ENCODE assay signal across 8 cellular contexts in the genomic region with DNA sequence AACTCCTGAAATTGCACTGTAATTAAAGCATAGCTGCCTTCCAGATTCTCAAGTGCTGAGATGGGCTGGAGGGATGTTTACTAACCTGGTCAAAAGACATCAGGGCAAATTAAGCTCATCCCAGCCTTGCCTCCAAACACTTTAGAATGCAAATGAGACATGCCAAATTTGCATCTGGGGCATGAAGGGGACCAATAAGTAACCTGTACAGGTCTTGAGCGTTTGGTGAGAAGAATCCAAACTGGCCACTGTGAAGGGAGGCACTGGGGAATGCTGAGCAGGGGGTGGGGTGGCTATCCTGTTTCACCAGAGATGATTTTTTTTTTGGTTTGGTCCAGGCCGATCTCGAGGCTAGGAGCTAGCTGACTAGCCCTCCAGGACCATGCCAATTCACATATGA. TPM values are rescaled to one million over a fixed set of nuclear protein-coding genes. Genes with fewer than 3 reads are reported as not detected.
DNase-seq lines count a peak whose midpoint lies in the region; ATAC-seq and TF ChIP-seq lines count a peak whose summit lies in the region.

No MANE protein-coding gene starts in this region.

- TF ChIP-seq CTCF in progenitor cell of endocrine pancreas (IDR thresholded peaks at IDR 0.05; ENCODE audit: unreplicated experiment), result no peak

- peak overlapping the region; percentile 70 for H3K4me3 ChIP-seq in CD4-positive, CD25-positive, alpha-beta regulatory T cell (ENCODE audit: low read depth, low read length)

- H3K36me3 ChIP-seq in CD4-positive, CD25-positive, alpha-beta regulatory T cell (ENCODE audit: control insufficient read depth, insufficient read depth, low read length), result no peaks in the 10 kb centered on the region

- DNase-seq in CD4-positive, CD25-positive, alpha-beta regulatory T cell, result no peak
- DNase-seq in activated T-helper 1 cell treated with anti-CD3 and anti-CD28 coated beads, Interleukin-12 subunit alpha, Interleukin-12 subunit beta, Interleukin-2, Interleukin-4 antibody, amounts not matched to agents 30 ng/mL and 10 ng/mL and 1 ng/mL, durations not matched to agents 14 hours and 24 hours and 36 hours (ENCODE audit: low spot score), result no peak
- DNase-seq in progenitor cell of endocrine pancreas (ENCODE audit: low spot score, unreplicated experiment) (no peak), DMS114 treated with DMSO at 0.1 percent for 48 hours (lab: John Stamatoyannopoulos, UW; ENCODE audit: unreplicated experiment) (no peak), CD1c-positive myeloid dendritic cell (ENCODE audit: extremely low spot score) (no peak), COLO829 (ENCODE audit: low spot score) (no peak)

- no peak for ATAC-seq in CD4-positive, CD25-positive, alpha-beta regulatory T cell (ENCODE audit: low read depth in 2 of 2)
- ATAC-seq in GM19035 (IDR thresholded peaks at IDR 0.05; ENCODE audit: unreplicated experiment), result peak; percentile 38
- ATAC-seq in HG03139 (IDR thresholded peaks at IDR 0.05; ENCODE audit: unreplicated experiment), result peak; percentile 33

- peaks cover 0 to 33% (median 23%) of the 10 kb centered on the region in 4 donors for H3K4me1 Mint-ChIP-seq in CD4-positive, CD25-positive, alpha-beta regulatory T cell
- peaks cover 35% of the 10 kb centered on the region for H3K4me1 Mint-ChIP-seq in activated T-helper 1 cell treated with anti-CD3 and anti-CD28 coated beads, Interleukin-12 subunit alpha, Interleukin-12 subunit beta, Interleukin-2, Interleukin-4 antibody, amounts not matched to agents 30 ng/mL and 10 ng/mL and 1 ng/mL, durations not matched to agents 14 hours and 24 hours and 36 hours (ENCODE audit: low read depth)
- peaks cover 35% of the 10 kb centered on the region for H3K4me1 Mint-ChIP-seq in progenitor cell of endocrine pancreas (ENCODE audit: low read depth)

- H3K4me3 Mint-ChIP-seq in CD4-positive, CD25-positive, alpha-beta regulatory T cell, result peak overlapping the region; percentile 68 to 86 (median 76)
- H3K4me3 Mint-ChIP-seq in activated T-helper 1 cell treated with anti-CD3 and anti-CD28 coated beads, Interleukin-12 subunit alpha, Interleukin-12 subunit beta, Interleukin-2, Interleukin-4 antibody, amounts not matched to agents 30 ng/mL and 10 ng/mL and 1 ng/mL, durations not matched to agents 14 hours and 24 hours and 36 hours, result peak overlapping the region; percentile 3
- H3K4me3 Mint-ChIP-seq in progenitor cell of endocrine pancreas (ENCODE audit: low read depth), result no peak overlapping the region

- peaks cover 24% of the 10 kb centered on the region for H3K4me1 ChIP-seq in CD4-positive, CD25-positive, alpha-beta regulatory T cell (ENCODE audit: control insufficient read depth, insufficient read depth, low read length, poor library complexity, severe bottlenecking)

- no peaks in the 10 kb centered on the region for H3K27me3 Mint-ChIP-seq in CD4-positive, CD25-positive, alpha-beta regulatory T cell
- H3K27me3 Mint-ChIP-seq in activated T-helper 1 cell treated with anti-CD3 and anti-CD28 coated beads, Interleukin-12 subunit alpha, Interleukin-12 subunit beta, Interleukin-2, Interleukin-4 antibody, amounts not matched to agents 30 ng/mL and 10 ng/mL and 1 ng/mL, durations not matched to agents 14 hours and 24 hours and 36 hours (ENCODE audit: insufficient read depth), result peaks cover 16% of the 10 kb centered on the region
- no peaks in the 10 kb centered on the region for H3K27me3 Mint-ChIP-seq in progenitor cell of endocrine pancreas

- no peaks in the 10 kb centered on the region for H3K9me3 Mint-ChIP-seq in CD4-positive, CD25-positive, alpha-beta regulatory T cell
- no peaks in the 10 kb centered on the region for H3K9me3 Mint-ChIP-seq in activated T-helper 1 cell treated with anti-CD3 and anti-CD28 coated beads, Interleukin-12 subunit alpha, Interleukin-12 subunit beta, Interleukin-2, Interleukin-4 antibody, amounts not matched to agents 30 ng/mL and 10 ng/mL and 1 ng/mL, durations not matched to agents 14 hours and 24 hours and 36 hours
- no peaks in the 10 kb centered on the region for H3K9me3 Mint-ChIP-seq in progenitor cell of endocrine pancreas (ENCODE audit: low read depth)

- H3K27ac ChIP-seq in CD4-positive, CD25-positive, alpha-beta regulatory T cell (ENCODE audit: insufficient read depth, low read length, poor library complexity, severe bottlenecking), result peak overlapping the region; percentile 56

- intact Hi-C loops in activated T-helper 1 cell treated with anti-CD3 and anti-CD28 coated beads, Interleukin-12 subunit alpha, Interleukin-12 subunit beta, Interleukin-2, Interleukin-4 antibody, amounts not matched to agents 30 ng/mL and 10 ng/mL and 1 ng/mL, durations not matched to agents 14 hours and 24 hours and 36 hours (cut with micrococcal nuclease), result no loop called here

- no peaks in the 10 kb centered on the region for H3K36me3 Mint-ChIP-seq in CD4-positive, CD25-positive, alpha-beta regulatory T cell
- no peaks in the 10 kb centered on the region for H3K36me3 Mint-ChIP-seq in activated T-helper 1 cell treated with anti-CD3 and anti-CD28 coated beads, Interleukin-12 subunit alpha, Interleukin-12 subunit beta, Interleukin-2, Interleukin-4 antibody, amounts not matched to agents 30 ng/mL and 10 ng/mL and 1 ng/mL, durations not matched to agents 14 hours and 24 hours and 36 hours (ENCODE audit: low read depth)
- no peaks in the 10 kb centered on the region for H3K36me3 Mint-ChIP-seq in progenitor cell of endocrine pancreas (ENCODE audit: insufficient read depth)

- H3K27me3 ChIP-seq in CD4-positive, CD25-positive, alpha-beta regulatory T cell (ENCODE audit: control insufficient read depth, insufficient read depth, low read length), result no peaks in the 10 kb centered on the region

- H3K9me3 ChIP-seq in CD4-positive, CD25-positive, alpha-beta regulatory T cell (ENCODE audit: control insufficient read depth in 2 of 2, low read length in 2 of 2), result no peaks in the 10 kb centered on the region

- peak overlapping the region; percentile 91 to 96 (median 95) for H3K27ac Mint-ChIP-seq in CD4-positive, CD25-positive, alpha-beta regulatory T cell
- H3K27ac Mint-ChIP-seq in activated T-helper 1 cell treated with anti-CD3 and anti-CD28 coated beads, Interleukin-12 subunit alpha, Interleukin-12 subunit beta, Interleukin-2, Interleukin-4 antibody, amounts not matched to agents 30 ng/mL and 10 ng/mL and 1 ng/mL, durations not matched to agents 14 hours and 24 hours and 36 hours, result peak overlapping the region; percentile 37
- peak overlapping the region; percentile 93 for H3K27ac Mint-ChIP-seq in progenitor cell of endocrine pancreas

RNA-seq across cellular contexts. Expression of gene ADA2, which starts 38.3 kb away (rescaled TPM):
- 93.0 TPM for total RNA-seq in CD4-positive, CD25-positive, alpha-beta regulatory T cell
- 10 to 100 TPM; 45.8 to 62.0 (median 54.2) TPM for polyA plus RNA-seq in CD4-positive, CD25-positive, alpha-beta regulatory T cell
- total RNA-seq in activated T-helper 1 cell treated with anti-CD3 and anti-CD28 coated beads, Interleukin-12 subunit alpha, Interleukin-12 subunit beta, Interleukin-2, Interleukin-4 antibody, amounts not matched to agents 30 ng/mL and 10 ng/mL and 1 ng/mL, durations not matched to agents 14 hours and 24 hours and 36 hours, result 3.4 and 3.7 TPM in 2 replicates
- 88.9 and 89.2 TPM in 2 replicates for total RNA-seq in progenitor cell of endocrine pancreas

Comparison
In these comparisons a context has a peak if more than half of its experiments do, and no peak if none do; other contexts are left out.
1. ATAC-seq: peak in GM19035 (single experiment) and HG03139 (single experiment); none in CD4-positive, CD25-positive, alpha-beta regulatory T cell (0 of 2).
2. H3K27ac Mint-ChIP-seq: peak in every context shown above with its lines; median percentile 95 in CD4-positive, CD25-positive, alpha-beta regulatory T cell; 93 in progenitor cell of endocrine pancreas; 37 in activated T-helper 1 cell treated with anti-CD3 and anti-CD28 coated beads, Interleukin-12 subunit alpha, Interleukin-12 subunit beta, Interleukin-2, Interleukin-4 antibody, amounts not matched to agents 30 ng/mL and 10 ng/mL and 1 ng/mL, durations not matched to agents 14 hours and 24 hours and 36 hours.
3. RNA of gene ADA2, which starts 38.3 kb away (total RNA-seq): 93.0 TPM in CD4-positive, CD25-positive, alpha-beta regulatory T cell (single experiment) and 88.9 to 89.2 TPM in progenitor cell of endocrine pancreas; 3.4 to 3.7 TPM in activated T-helper 1 cell treated with anti-CD3 and anti-CD28 coated beads, Interleukin-12 subunit alpha, Interleukin-12 subunit beta, Interleukin-2, Interleukin-4 antibody, amounts not matched to agents 30 ng/mL and 10 ng/mL and 1 ng/mL, durations not matched to agents 14 hours and 24 hours and 36 hours; every median in the first group is over 10 times any median in the second.